8 cellular contexts compared by ENCODE assay signal in genomic region chr2:88350641-88351601, GRCh38.
DNase-seq lines count a peak whose midpoint lies in the region; ATAC-seq and TF ChIP-seq lines count a peak whose summit lies in the region.

No MANE protein-coding gene starts in this region.

- TF ChIP-seq CTCF in Calu3 (IDR thresholded peaks at IDR 0.05; ENCODE audit: unreplicated experiment) (peak; percentile 90), HFF-Myc (IDR thresholded peaks at IDR 0.05; ENCODE audit: low read depth, low read length, missing control alignments) (peak; percentile 83), vagina (IDR thresholded peaks at IDR 0.05) (no peak)

- peaks cover 9% of the 10 kb centered on the region for H3K36me3 Mint-ChIP-seq in Calu3 (ENCODE audit: insufficient read depth, unreplicated experiment)

- no peaks in the 10 kb centered on the region for H3K36me3 ChIP-seq in vagina

- intact Hi-C loops in Calu3 (cut with micrococcal nuclease; ENCODE audit: unreplicated experiment): no loop called here
- intact Hi-C loops in left cardiac atrium (cut with DNase I): no loop called here
- intact Hi-C loops in vagina (cut with DNase I): no loop called here

- H3K4me3 ChIP-seq in HFF-Myc (replicated peaks; ENCODE audit: low read depth, low read length): no peak overlapping the region
- H3K4me3 ChIP-seq in vagina: peak overlapping the region in 1 of 2 donors; percentile 3

- H3K9me3 Mint-ChIP-seq in Calu3 (ENCODE audit: low read depth, unreplicated experiment): no peaks in the 10 kb centered on the region

- peaks cover 10% of the 10 kb centered on the region for H3K4me1 ChIP-seq in vagina

- no peaks in the 10 kb centered on the region for H3K27me3 ChIP-seq in vagina

- no peak overlapping the region for H3K27ac ChIP-seq in vagina

- TF ChIP-seq POLR2A in vagina (IDR thresholded peaks at IDR 0.05): no peak

- peak; percentile 34 to 68 for ATAC-seq in left cardiac atrium
- no peak for ATAC-seq in HG03457 (IDR thresholded peaks at IDR 0.05; ENCODE audit: unreplicated experiment)

- DNase-seq in Calu3: peak; percentile 86
- peak; percentile 6 for DNase-seq in HFF-Myc (ENCODE audit: extremely low read depth, low read depth)
- DNase-seq in RPMI7951 (ENCODE audit: low read depth): peak; percentile 11
- peak; percentile 74 for DNase-seq in activated naive CD4-positive, alpha-beta T cell treated with anti-CD3 and anti-CD28 coated beads, Interleukin-2, amount 50 U/mL, for 16 hours
- peak; percentile 54 for DNase-seq in left cardiac atrium
- DNase-seq in renal cortical epithelial cell (ENCODE audit: low read depth): peak; percentile 21
- no peak for DNase-seq in vagina (ENCODE audit: extremely low spot score in 2 of 2)

- CTCF ChIA-PET in Calu3 (lab: Charles Lee): interaction anchor here (0.8 kb wide), 1 partner anchor 26 kb away, joined by 8 read pairs; no protein-coding TSS in a partner anchor

- H3K9me3 ChIP-seq in vagina: no peaks in the 10 kb centered on the region

- peaks cover 19% of the 10 kb centered on the region for H3K27me3 Mint-ChIP-seq in Calu3 (ENCODE audit: unreplicated experiment)

- H3K4me3 Mint-ChIP-seq in Calu3 (ENCODE audit: low read depth, unreplicated experiment): peak overlapping the region; percentile 73

- no TSS peak for BruUV-seq in Calu3 (replicated peaks; lab: Mats Ljungman, UMichigan)

- H3K27ac Mint-ChIP-seq in Calu3 (ENCODE audit: unreplicated experiment): no peak overlapping the region

- no peaks in the 10 kb centered on the region for H3K4me1 Mint-ChIP-seq in Calu3 (ENCODE audit: low read depth, unreplicated experiment)

Comparison
In these comparisons a context has a peak if more than half of its experiments do, and no peak if none do; other contexts are left out.
1. DNase-seq: peak in Calu3 (single experiment), HFF-Myc (single experiment), RPMI7951 (single experiment), activated naive CD4-positive, alpha-beta T cell treated with anti-CD3 and anti-CD28 coated beads, Interleukin-2, amount 50 U/mL, for 16 hours (single experiment), left cardiac atrium (single experiment) and renal cortical epithelial cell (single experiment); none in vagina (0 of 2).
2. CTCF ChIP-seq: peak in Calu3 (single experiment) and HFF-Myc (single experiment); none in vagina (0 of 3).